Comparison of ENCODE assay signal across 13 cellular contexts in the genomic region with DNA sequence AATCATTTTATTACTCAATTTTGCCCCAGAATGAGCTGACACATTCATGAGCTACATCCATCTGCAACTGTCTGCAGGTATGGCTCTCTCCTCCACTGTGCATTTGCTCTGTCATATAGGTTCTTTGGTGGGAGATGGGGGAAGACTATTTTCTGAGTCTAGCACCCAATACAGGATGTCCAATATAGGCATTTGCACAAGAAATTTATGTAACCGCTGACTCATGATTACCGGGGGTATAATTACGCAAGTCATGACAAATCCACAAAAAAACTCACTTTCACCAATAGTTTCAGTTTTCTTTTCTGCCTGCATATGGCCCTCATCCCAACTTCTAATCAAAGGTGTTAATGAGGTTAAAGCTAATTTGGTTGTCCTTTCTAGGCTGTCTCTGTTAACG. TPM values are rescaled to one million over a fixed set of nuclear protein-coding genes. Genes with fewer than 3 reads are reported as not detected.
DNase-seq lines count a peak whose midpoint lies in the region; ATAC-seq, FAIRE-seq and TF ChIP-seq lines count a peak whose summit lies in the region.
"Had no signal": no experiment of that assay in that cellular context is flagged by ENCODE, and none has a peak within 500 bp of the region (broad histone marks: within the 10 kb centered on the region; RNA-seq: fewer than 3 reads in every experiment).

No MANE protein-coding gene starts in this region.

- H3K4me3 ChIP-seq in NB4 (ENCODE audit: low read depth, low read length): no peak overlapping the region
- H3K4me3 ChIP-seq in brain microvascular endothelial cell (ENCODE audit: low read depth, low read length): no peak overlapping the region
- no peak overlapping the region for H3K4me3 ChIP-seq in naive thymus-derived CD4-positive, alpha-beta T cell (ENCODE audit: low read length)

- H3K4me1 Mint-ChIP-seq in naive thymus-derived CD4-positive, alpha-beta T cell: no peaks in the 10 kb centered on the region

- no peak overlapping the region for H3K27ac ChIP-seq in brain microvascular endothelial cell
- no peak overlapping the region for H3K27ac ChIP-seq in naive thymus-derived CD4-positive, alpha-beta T cell (ENCODE audit: low read depth, low read length)

- H3K27me3 ChIP-seq in brain microvascular endothelial cell (replicated peaks): no peaks in the 10 kb centered on the region
- H3K27me3 ChIP-seq in naive thymus-derived CD4-positive, alpha-beta T cell (ENCODE audit: control insufficient read depth in 2 of 2, insufficient read depth in 2 of 2, low read length in 2 of 2): no peaks in the 10 kb centered on the region

- H3K4me3 Mint-ChIP-seq in naive thymus-derived CD4-positive, alpha-beta T cell: no peak overlapping the region
- H3K4me3 Mint-ChIP-seq: activated T-helper 1 cell treated with anti-CD3 and anti-CD28 coated beads, Interleukin-12 subunit alpha, Interleukin-12 subunit beta, Interleukin-2, Interleukin-4 antibody, amounts not matched to agents 30 ng/mL and 10 ng/mL and 1 ng/mL, durations not matched to agents 14 hours and 24 hours and 36 hours had no signal

- no peak overlapping the region for H3K27ac Mint-ChIP-seq in naive thymus-derived CD4-positive, alpha-beta T cell
- H3K27ac Mint-ChIP-seq: activated T-helper 1 cell treated with anti-CD3 and anti-CD28 coated beads, Interleukin-12 subunit alpha, Interleukin-12 subunit beta, Interleukin-2, Interleukin-4 antibody, amounts not matched to agents 30 ng/mL and 10 ng/mL and 1 ng/mL, durations not matched to agents 14 hours and 24 hours and 36 hours had no signal

- intact Hi-C loops in naive thymus-derived CD4-positive, alpha-beta T cell (cut with micrococcal nuclease): no loop called here

- in situ Hi-C loops in brain microvascular endothelial cell (cut with HindIII; ENCODE audit: low pct_ligation_motif_present, low sequenced_read_pairs): no loop called here

- H3K4me1 ChIP-seq in naive thymus-derived CD4-positive, alpha-beta T cell (ENCODE audit: control insufficient read depth in 2 of 2, insufficient read depth in 2 of 2, low read length in 2 of 2): peaks cover 3 to 4% of the 10 kb centered on the region in 2 donors

- no peak for TF ChIP-seq POLR2A in NB4 (IDR thresholded peaks at IDR 0.05; ENCODE audit: extremely low read depth, insufficient read length)

- H3K36me3 ChIP-seq in brain microvascular endothelial cell (replicated peaks): no peaks in the 10 kb centered on the region
- no peaks in the 10 kb centered on the region for H3K36me3 ChIP-seq in naive thymus-derived CD4-positive, alpha-beta T cell (ENCODE audit: control insufficient read depth in 2 of 3, insufficient read depth in 3 of 3, low read length in 3 of 3)

- H3K9me3 Mint-ChIP-seq in naive thymus-derived CD4-positive, alpha-beta T cell: no peaks in the 10 kb centered on the region
- H3K9me3 Mint-ChIP-seq: activated T-helper 1 cell treated with anti-CD3 and anti-CD28 coated beads, Interleukin-12 subunit alpha, Interleukin-12 subunit beta, Interleukin-2, Interleukin-4 antibody, amounts not matched to agents 30 ng/mL and 10 ng/mL and 1 ng/mL, durations not matched to agents 14 hours and 24 hours and 36 hours had no signal

- DNase-seq in ELR (ENCODE audit: low read depth) (peak; percentile 91), NB4 (ENCODE audit: low read depth) (peak; percentile 88), brain microvascular endothelial cell (peak; percentile 66), frontal cortex (ENCODE audit: low spot score in 2 of 2) (no peak), islet precursor cell (no peak), NCI-H2081 (lab: John Stamatoyannopoulos, UW) (no peak), LoVo (ENCODE audit: low spot score) (no peak)
- DNase-seq in naive thymus-derived CD4-positive, alpha-beta T cell: no peak
- DNase-seq: left colon; NCI-H2081 treated with DMSO at 0.1 percent for 48 hours; stimulated activated naive CD4-positive, alpha-beta T cell had no signal

- peaks cover 0 to 5% (median 0%) of the 10 kb centered on the region in 5 donors for H3K36me3 Mint-ChIP-seq in naive thymus-derived CD4-positive, alpha-beta T cell

- no peak for FAIRE-seq in frontal cortex (lab: Jason Lieb, UNC)

- no peaks in the 10 kb centered on the region for H3K9me3 ChIP-seq in naive thymus-derived CD4-positive, alpha-beta T cell (ENCODE audit: control insufficient read depth in 2 of 3, low read length in 3 of 3)

- POLR2A ChIA-PET in naive thymus-derived CD4-positive, alpha-beta T cell (lab: Charles Lee): no interaction called here

- TF ChIP-seq CTCF in NB4 (IDR thresholded peaks at IDR 0.05; ENCODE audit: low read depth, low read length): no peak
- no peak for TF ChIP-seq CTCF in brain microvascular endothelial cell (IDR thresholded peaks at IDR 0.05; ENCODE audit: low read depth, low read length, missing control alignments)

- peak; percentile 48 for ATAC-seq in naive thymus-derived CD4-positive, alpha-beta T cell
- ATAC-seq: left colon had no signal

- CTCF ChIA-PET in naive thymus-derived CD4-positive, alpha-beta T cell (lab: Charles Lee): interaction anchor here (0.9 kb wide), 1 partner anchor 9 kb away, joined by 3 read pairs; no protein-coding TSS in a partner anchor

- peaks cover 0 to 5% (median 0%) of the 10 kb centered on the region in 5 donors for H3K27me3 Mint-ChIP-seq in naive thymus-derived CD4-positive, alpha-beta T cell

RNA-seq across cellular contexts. Expression of a gene that starts 17.5 kb away (rescaled TPM):
- not detected for total RNA-seq in naive thymus-derived CD4-positive, alpha-beta T cell
- not detected for polyA plus RNA-seq in naive thymus-derived CD4-positive, alpha-beta T cell
- total RNA-seq in frontal cortex: not detected
- total RNA-seq: activated T-helper 1 cell treated with anti-CD3 and anti-CD28 coated beads, Interleukin-12 subunit alpha, Interleukin-12 subunit beta, Interleukin-2, Interleukin-4 antibody, amounts not matched to agents 30 ng/mL and 10 ng/mL and 1 ng/mL, durations not matched to agents 14 hours and 24 hours and 36 hours; cardiac septum; left colon had no signal

RNA-seq across cellular contexts. Expression of a gene that starts 20.0 kb away (rescaled TPM):
- total RNA-seq in naive thymus-derived CD4-positive, alpha-beta T cell: 1 to 10 TPM in 2 of 5 experiments, under 1 TPM in 3; 0.53 to 2.8 (median 0.92) TPM
- under 1 TPM; 0.17 to 0.57 TPM for polyA plus RNA-seq in naive thymus-derived CD4-positive, alpha-beta T cell
- total RNA-seq in frontal cortex: under 0.01 TPM

RNA-seq across cellular contexts. Expression of a gene that starts 45.3 kb away (rescaled TPM):
- total RNA-seq in naive thymus-derived CD4-positive, alpha-beta T cell: 100 to 1,000 TPM; 116 to 450 (median 284) TPM
- polyA plus RNA-seq in naive thymus-derived CD4-positive, alpha-beta T cell: 100 to 1,000 TPM; 449 to 662 TPM
- 18.8 TPM for total RNA-seq in frontal cortex

RNA-seq across cellular contexts. Expression of a gene that starts 53.3 kb away (rescaled TPM):
- total RNA-seq in naive thymus-derived CD4-positive, alpha-beta T cell: 1 to 10 TPM in 4 of 5 experiments, under 1 TPM in 1; 0.27 to 1.7 (median 1.3) TPM
- polyA plus RNA-seq in naive thymus-derived CD4-positive, alpha-beta T cell: not detected
- not detected for total RNA-seq in frontal cortex

Comparison
In these comparisons a context has a peak if more than half of its experiments do, and no peak if none do; other contexts are left out.
1. DNase-seq: peak in ELR (single experiment), NB4 (single experiment) and brain microvascular endothelial cell (single experiment); none in naive thymus-derived CD4-positive, alpha-beta T cell (0 of 9), frontal cortex (0 of 2), islet precursor cell (single experiment), NCI-H2081 (0 of 2) and LoVo (single experiment).